2 cellular contexts compared by ENCODE assay signal in the genomic region with DNA sequence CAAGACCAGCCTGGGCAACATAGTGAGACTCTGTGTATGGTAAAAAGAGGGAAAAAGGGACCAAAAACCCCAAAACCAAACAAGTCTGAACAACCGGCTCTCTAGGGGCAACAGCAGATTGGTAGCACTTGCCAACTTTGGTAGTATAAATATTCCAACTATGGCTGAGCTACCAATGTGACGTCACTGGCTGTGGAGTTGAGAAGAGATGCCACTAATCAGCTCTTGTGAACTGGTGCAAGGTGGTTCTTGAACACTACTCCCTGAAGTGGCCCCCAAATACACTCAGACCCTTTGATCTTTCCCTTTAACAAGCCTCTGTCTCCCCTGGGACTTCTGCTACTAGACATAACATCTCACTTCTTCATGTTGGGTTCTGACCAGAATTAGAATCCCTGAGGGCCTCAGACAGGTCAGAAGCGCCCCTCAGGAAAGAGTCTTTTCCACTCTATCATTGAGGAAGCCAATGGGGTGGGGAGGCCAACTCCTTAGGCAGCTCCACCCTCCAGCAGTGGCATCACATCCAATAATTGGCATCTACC.
TF ChIP-seq lines count a peak whose summit lies in the region.

No MANE protein-coding gene starts in this region.

TF ChIP-seq in liver, 16 proteins besides CTCF, POLR2A, EP300 and RAD21:
- TF ChIP-seq, protein P1, sequence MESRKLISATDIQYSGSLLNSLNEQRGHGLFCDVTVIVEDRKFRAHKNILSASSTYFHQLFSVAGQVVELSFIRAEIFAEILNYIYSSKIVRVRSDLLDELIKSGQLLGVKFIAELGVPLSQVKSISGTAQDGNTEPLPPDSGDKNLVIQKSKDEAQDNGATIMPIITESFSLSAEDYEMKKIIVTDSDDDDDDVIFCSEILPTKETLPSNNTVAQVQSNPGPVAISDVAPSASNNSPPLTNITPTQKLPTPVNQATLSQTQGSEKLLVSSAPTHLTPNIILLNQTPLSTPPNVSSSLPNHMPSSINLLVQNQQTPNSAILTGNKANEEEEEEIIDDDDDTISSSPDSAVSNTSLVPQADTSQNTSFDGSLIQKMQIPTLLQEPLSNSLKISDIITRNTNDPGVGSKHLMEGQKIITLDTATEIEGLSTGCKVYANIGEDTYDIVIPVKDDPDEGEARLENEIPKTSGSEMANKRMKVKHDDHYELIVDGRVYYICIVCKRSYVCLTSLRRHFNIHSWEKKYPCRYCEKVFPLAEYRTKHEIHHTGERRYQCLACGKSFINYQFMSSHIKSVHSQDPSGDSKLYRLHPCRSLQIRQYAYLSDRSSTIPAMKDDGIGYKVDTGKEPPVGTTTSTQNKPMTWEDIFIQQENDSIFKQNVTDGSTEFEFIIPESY (IDR thresholded peaks at IDR 0.05), result no peak
- TF ChIP-seq HNF4A (conservative IDR thresholded peaks at IDR 0.05) (no peak), FOXA1 (IDR thresholded peaks at IDR 0.05) (no peak)

TF ChIP-seq in HepG2, 621 proteins besides CTCF, POLR2A, EP300 and RAD21:
- TF ChIP-seq, protein P2, sequence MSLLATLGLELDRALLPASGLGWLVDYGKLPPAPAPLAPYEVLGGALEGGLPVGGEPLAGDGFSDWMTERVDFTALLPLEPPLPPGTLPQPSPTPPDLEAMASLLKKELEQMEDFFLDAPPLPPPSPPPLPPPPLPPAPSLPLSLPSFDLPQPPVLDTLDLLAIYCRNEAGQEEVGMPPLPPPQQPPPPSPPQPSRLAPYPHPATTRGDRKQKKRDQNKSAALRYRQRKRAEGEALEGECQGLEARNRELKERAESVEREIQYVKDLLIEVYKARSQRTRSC (CRISPR knock-in tag; IDR thresholded peaks at IDR 0.05; ENCODE audit: low read depth), result no peak
